Comparison of ENCODE assay signal across 2 cellular contexts in genomic region chr1:155016231-155016831, GRCh38.
TF ChIP-seq lines count a peak whose summit lies in the region.

No MANE protein-coding gene starts in this region.

TF ChIP-seq in GM12878, 131 proteins besides CTCF, POLR2A, EP300 and RAD21:
- TF ChIP-seq POLR2AphosphoS5 (IDR thresholded peaks at IDR 0.05; ENCODE audit: low read length) (0 out of 2 replicates have a peak, but pooled peaks have one; percentile 7), BCL3 (IDR thresholded peaks at IDR 0.05; ENCODE audit: borderline replicate concordance, insufficient read depth, low read depth, low read length, poor library complexity, severe bottlenecking) (no peak)

TF ChIP-seq in HEK293T, 16 proteins besides CTCF, POLR2A, EP300 and RAD21:
- no peak for TF ChIP-seq FOXK2 (IDR thresholded peaks at IDR 0.05)
- no peak for TF ChIP-seq TARDBP (IDR thresholded peaks at IDR 0.05)
